25 cellular contexts compared by ENCODE assay signal in the genomic region with DNA sequence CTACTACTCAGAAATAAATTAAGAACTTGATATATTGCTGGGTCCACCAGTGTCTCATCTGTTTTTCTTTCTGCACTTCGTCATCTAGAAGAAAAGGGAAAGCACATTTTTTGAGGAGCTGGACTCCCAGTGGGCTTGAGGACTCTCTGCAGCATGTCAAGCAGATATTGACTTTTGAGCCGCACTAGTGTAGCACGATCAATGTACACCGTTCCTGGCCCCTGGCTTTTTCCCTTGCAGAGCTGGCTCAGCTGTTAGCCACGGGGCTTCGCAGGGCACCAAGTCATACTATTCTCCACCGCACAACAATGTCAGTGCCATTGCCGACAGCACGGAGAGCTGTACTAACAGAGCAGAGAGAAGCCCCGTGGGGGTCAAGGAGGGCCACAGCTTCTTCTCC.
"Had no signal": no experiment of that assay in that cellular context is flagged by ENCODE, and none has a peak within 500 bp of the region (broad histone marks: within the 10 kb centered on the region; RNA-seq: fewer than 3 reads in every experiment).

No MANE protein-coding gene starts in this region.

- H3K9me3 ChIP-seq: left lung, lower lobe of right lung, neutrophil, psoas muscle, right atrium auricular region, suprapubic skin, thoracic aorta, tibial artery, upper lobe of right lung had no signal

- H2AFZ ChIP-seq: parathyroid adenoma had no signal

- H3K27ac ChIP-seq: left lung, lower lobe of right lung, neutrophil, parathyroid adenoma, psoas muscle, right atrium auricular region, skin epidermis, suprapubic skin, thoracic aorta, tibial artery, upper lobe of right lung had no signal

- DNase-seq: hippocampal formation; kidney glomerular epithelial cell; left cardiac atrium; left lung; lower lobe of right lung; mammary epithelial cell; mesenchymal stem cell; naive thymus-derived CD8-positive, alpha-beta T cell; occipital lobe; psoas muscle; stimulated activated CD4-positive, alpha-beta T cell treated with anti-CD3 and anti-CD28 coated beads, Interleukin-12 subunit alpha, Interleukin-12 subunit beta, amount 100 ng/mL, for 4 hours; stimulated activated CD4-positive, alpha-beta T cell treated with anti-CD3 and anti-CD28 coated beads, Interleukin-15, amount 100 ng/mL, for 24 hours; stimulated activated CD4-positive, alpha-beta T cell treated with anti-CD3 and anti-CD28 coated beads, Interleukin-4, amount 100 ng/mL, for 24 hours; stimulated activated naive CD4-positive, alpha-beta T cell; tibial artery; trophoblast cell; upper lobe of right lung had no signal

- ATAC-seq: left cardiac atrium; left lung; lower lobe of right lung; naive thymus-derived CD8-positive, alpha-beta T cell; psoas muscle; sciatic nerve; stimulated activated effector memory CD8-positive, alpha-beta T cell treated with anti-CD3 and anti-CD28 coated beads, Interleukin-12 subunit alpha, Interleukin-12 subunit beta, amount 100 ng/mL, for 72 hours; upper lobe of right lung had no signal

- H3K4me3 ChIP-seq: left lung, lower lobe of right lung, psoas muscle, right atrium auricular region, skin epidermis, suprapubic skin, thoracic aorta, tibial artery, upper lobe of right lung had no signal

- H3K9ac ChIP-seq: parathyroid adenoma had no signal

- H3K27me3 ChIP-seq: left lung, neutrophil, right atrium auricular region, tibial artery, upper lobe of right lung had no signal

- H3K4me1 ChIP-seq: parathyroid adenoma, psoas muscle, right atrium auricular region, suprapubic skin, upper lobe of right lung had no signal

- H3K36me3 ChIP-seq: left lung, lower lobe of right lung, neutrophil, right atrium auricular region, suprapubic skin, thoracic aorta, tibial artery, upper lobe of right lung had no signal
